Comparison of ENCODE assay signal across 1 cellular context in genomic region chr2:71609441-71609840, GRCh38.
TF ChIP-seq lines count a peak whose summit lies in the region.

No MANE protein-coding gene starts in this region.

TF ChIP-seq in K562, 482 proteins besides CTCF, POLR2A, EP300 and RAD21:
- TF ChIP-seq CEBPG (CRISPR knock-in tag; IDR thresholded peaks at IDR 0.05) (no peak), CEBPG (tag; conservative IDR thresholded peaks at IDR 0.05 in 1 of 2, IDR thresholded peaks at IDR 0.05 in 1 of 2) (peak in 1 of 2 experiments; percentile 75; a peak in 2 of 4 replicates), PCBP2 (IDR thresholded peaks at IDR 0.05; ENCODE audit: low read depth, low read length, poor library complexity, severe bottlenecking) (no peak), PTTG1 (tag; IDR thresholded peaks at IDR 0.05; ENCODE audit: low read depth) (no peak), ZNF695 (CRISPR knock-in tag; IDR thresholded peaks at IDR 0.05) (no peak), ZNF431 (CRISPR knock-in tag; IDR thresholded peaks at IDR 0.05) (no peak), MAFG (tag; conservative IDR thresholded peaks at IDR 0.05) (0 out of 2 replicates have a peak, but pooled peaks have one; percentile 16), ZNF280B (CRISPR knock-in tag; IDR thresholded peaks at IDR 0.05) (no peak), ZNF212 (CRISPR knock-in tag; IDR thresholded peaks at IDR 0.05) (no peak), ZNF395 (CRISPR knock-in tag; IDR thresholded peaks at IDR 0.05) (no peak), JUND (IDR thresholded peaks at IDR 0.05; ENCODE audit: borderline replicate concordance, low read depth, low read length) (peak; percentile 21; the same call in 1 of the 2 replicates), JUND (tag; IDR thresholded peaks at IDR 0.05; ENCODE audit: borderline replicate concordance, low read depth, low read length) (no peak; the same call in 2 of the 3 replicates), ZNF197 (CRISPR knock-in tag; IDR thresholded peaks at IDR 0.05; ENCODE audit: low read depth) (no peak), FOSL1 (tag; conservative IDR thresholded peaks at IDR 0.05) (peak; percentile 78)
- TF ChIP-seq, protein P1, sequence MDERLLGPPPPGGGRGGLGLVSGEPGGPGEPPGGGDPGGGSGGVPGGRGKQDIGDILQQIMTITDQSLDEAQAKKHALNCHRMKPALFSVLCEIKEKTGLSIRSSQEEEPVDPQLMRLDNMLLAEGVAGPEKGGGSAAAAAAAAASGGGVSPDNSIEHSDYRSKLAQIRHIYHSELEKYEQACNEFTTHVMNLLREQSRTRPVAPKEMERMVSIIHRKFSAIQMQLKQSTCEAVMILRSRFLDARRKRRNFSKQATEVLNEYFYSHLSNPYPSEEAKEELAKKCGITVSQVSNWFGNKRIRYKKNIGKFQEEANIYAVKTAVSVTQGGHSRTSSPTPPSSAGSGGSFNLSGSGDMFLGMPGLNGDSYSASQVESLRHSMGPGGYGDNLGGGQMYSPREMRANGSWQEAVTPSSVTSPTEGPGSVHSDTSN (CRISPR knock-in tag; IDR thresholded peaks at IDR 0.05; ENCODE audit: low read depth) = no peak
- TF ChIP-seq, protein P1 (tag; conservative IDR thresholded peaks at IDR 0.05; ENCODE audit: low read depth) = no peak
- TF ChIP-seq, protein P2, sequence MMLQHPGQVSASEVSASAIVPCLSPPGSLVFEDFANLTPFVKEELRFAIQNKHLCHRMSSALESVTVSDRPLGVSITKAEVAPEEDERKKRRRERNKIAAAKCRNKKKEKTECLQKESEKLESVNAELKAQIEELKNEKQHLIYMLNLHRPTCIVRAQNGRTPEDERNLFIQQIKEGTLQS (IDR thresholded peaks at IDR 0.05) = peak; percentile 17; the same call in 1 of the 2 replicates
- TF ChIP-seq, protein P2 (CRISPR knock-in tag; conservative IDR thresholded peaks at IDR 0.05) = no peak
